In the genomic region with DNA sequence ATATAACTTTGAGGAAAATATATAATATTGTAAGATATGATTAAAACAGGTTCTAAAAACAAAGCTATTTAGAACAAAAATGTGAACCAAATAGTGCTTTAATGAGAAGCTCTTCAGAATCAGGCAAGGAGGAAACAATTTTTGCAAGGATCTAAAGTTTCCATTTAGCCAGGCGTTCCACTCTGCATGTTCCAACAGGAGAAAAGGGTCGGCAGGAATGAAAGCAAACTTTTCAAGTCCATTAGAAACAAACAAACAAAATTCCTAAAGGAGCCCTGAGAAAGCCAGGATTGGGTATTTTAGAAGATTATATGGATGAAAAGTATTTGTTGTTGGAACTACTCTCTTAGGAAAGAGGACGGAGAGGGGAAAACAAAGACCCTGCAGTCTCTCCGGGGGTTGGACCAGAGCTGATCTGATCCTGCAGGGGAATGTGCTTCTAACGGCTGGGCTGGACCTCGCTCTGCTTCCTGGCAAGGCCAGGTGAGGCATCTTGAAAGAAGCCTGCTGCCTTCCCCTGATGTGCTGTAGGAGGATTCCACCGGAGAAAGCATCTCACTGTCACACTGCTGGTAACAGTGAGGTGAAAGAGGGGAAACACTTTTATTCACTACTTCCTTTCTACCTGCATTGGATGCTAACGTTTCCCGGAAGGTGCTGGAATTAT, we compare ENCODE assay signal across 1 cellular context.
TF ChIP-seq lines count a peak whose summit lies in the region.

No MANE protein-coding gene starts in this region.

TF ChIP-seq in IMR-90, 13 proteins besides CTCF, POLR2A, EP300 and RAD21 (continued from another document):
- TF ChIP-seq, protein P1, sequence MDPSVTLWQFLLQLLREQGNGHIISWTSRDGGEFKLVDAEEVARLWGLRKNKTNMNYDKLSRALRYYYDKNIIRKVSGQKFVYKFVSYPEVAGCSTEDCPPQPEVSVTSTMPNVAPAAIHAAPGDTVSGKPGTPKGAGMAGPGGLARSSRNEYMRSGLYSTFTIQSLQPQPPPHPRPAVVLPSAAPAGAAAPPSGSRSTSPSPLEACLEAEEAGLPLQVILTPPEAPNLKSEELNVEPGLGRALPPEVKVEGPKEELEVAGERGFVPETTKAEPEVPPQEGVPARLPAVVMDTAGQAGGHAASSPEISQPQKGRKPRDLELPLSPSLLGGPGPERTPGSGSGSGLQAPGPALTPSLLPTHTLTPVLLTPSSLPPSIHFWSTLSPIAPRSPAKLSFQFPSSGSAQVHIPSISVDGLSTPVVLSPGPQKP (IDR thresholded peaks at IDR 0.05; ENCODE audit: borderline replicate concordance, low read depth, low read length): no peak
- TF ChIP-seq MXI1 (IDR thresholded peaks at IDR 0.05; ENCODE audit: borderline replicate concordance, low read depth, low read length): no peak
- TF ChIP-seq, protein P2, sequence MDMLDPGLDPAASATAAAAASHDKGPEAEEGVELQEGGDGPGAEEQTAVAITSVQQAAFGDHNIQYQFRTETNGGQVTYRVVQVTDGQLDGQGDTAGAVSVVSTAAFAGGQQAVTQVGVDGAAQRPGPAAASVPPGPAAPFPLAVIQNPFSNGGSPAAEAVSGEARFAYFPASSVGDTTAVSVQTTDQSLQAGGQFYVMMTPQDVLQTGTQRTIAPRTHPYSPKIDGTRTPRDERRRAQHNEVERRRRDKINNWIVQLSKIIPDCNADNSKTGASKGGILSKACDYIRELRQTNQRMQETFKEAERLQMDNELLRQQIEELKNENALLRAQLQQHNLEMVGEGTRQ (IDR thresholded peaks at IDR 0.05; ENCODE audit: low read depth, low read length): no peak
- no peak for TF ChIP-seq BHLHE40 (IDR thresholded peaks at IDR 0.05; ENCODE audit: low read depth, low read length)
